Comparison of ENCODE assay signal across 13 cellular contexts in the genomic region with DNA sequence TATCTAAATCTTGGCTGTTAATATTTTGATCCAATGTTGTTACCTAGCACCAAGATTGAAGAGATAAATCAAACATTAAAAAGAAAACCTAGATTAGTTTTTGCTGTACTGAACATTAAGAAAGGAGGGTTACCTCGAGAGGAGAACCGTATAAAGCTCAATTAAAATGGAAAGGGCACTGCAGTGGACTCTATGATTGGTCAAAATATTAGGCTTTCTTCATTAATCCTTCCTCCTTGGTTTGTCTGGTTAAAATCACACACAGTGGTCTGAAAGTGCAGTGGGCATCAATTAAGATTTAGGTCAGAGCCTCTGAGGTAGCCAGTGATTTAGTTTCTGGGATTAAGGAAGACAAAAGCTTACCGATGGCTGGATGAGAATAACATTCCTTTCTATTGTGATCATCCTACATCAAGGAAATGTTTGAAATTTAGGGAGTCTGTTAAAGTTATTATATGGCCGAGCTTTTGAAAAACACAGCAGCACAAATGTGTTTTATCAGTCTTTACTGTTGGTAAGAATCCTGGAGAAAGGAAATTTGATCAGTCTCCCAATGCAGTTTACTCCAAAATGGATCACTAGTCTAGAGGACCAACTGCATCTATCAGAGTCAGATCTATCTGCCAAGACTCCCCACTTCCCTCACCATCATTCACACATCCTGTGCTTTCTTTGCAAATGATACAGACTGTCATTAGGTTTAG.
DNase-seq lines count a peak whose midpoint lies in the region; ATAC-seq, FAIRE-seq and TF ChIP-seq lines count a peak whose summit lies in the region.
"Had no signal": no experiment of that assay in that cellular context is flagged by ENCODE, and none has a peak within 500 bp of the region (broad histone marks: within the 10 kb centered on the region; RNA-seq: fewer than 3 reads in every experiment).

No MANE protein-coding gene starts in this region.

- H3K36me3 Mint-ChIP-seq in activated T-helper 2 cell treated with anti-CD3 and anti-CD28 coated beads, Interferon-gamma antibody, Interleukin-2, Interleukin-4, amounts not matched to agents 10 μg/mL and 5 μg/mL and 100 μg/mL, durations not matched to agents 14 hours and 24 hours and 36 hours (ENCODE audit: low read depth): peaks cover 68% of the 10 kb centered on the region

- no peaks in the 10 kb centered on the region for H3K36me3 ChIP-seq in heart left ventricle
- H3K36me3 ChIP-seq in HepG2 (replicated peaks in 1 of 2; ENCODE audit: control insufficient read depth in 1 of 2, insufficient read depth in 2 of 2, low read length in 2 of 2): no peaks in the 10 kb centered on the region
- no peaks in the 10 kb centered on the region for H3K36me3 ChIP-seq in upper lobe of right lung

- CTCF ChIA-PET in HepG2 (lab: Yijun Ruan, JAX; ENCODE audit: low intra/inter-chr PET ratio, low total read pairs): no interaction called here

- H3K9me3 ChIP-seq in heart left ventricle: no peaks in the 10 kb centered on the region
- no peaks in the 10 kb centered on the region for H3K9me3 ChIP-seq in HepG2 (ENCODE audit: low read length)
- H3K9me3 ChIP-seq in upper lobe of right lung: no peaks in the 10 kb centered on the region

- peak overlapping the region; percentile 67 for H3K4me2 ChIP-seq in HepG2 (ENCODE audit: low read depth, low read length)

- intact Hi-C loops in heart left ventricle (cut with DNase I): loop anchor here in 6 of 10 donors (5.0 to 10.0 kb wide), 7 partner anchors 55 to 152 kb away; a partner anchor contains a TSS
- intact Hi-C loops in Right ventricle myocardium superior (cut with DNase I): no loop called here
- intact Hi-C loops in activated T-helper 2 cell treated with anti-CD3 and anti-CD28 coated beads, Interferon-gamma antibody, Interleukin-2, Interleukin-4, amounts not matched to agents 10 μg/mL and 5 μg/mL and 100 μg/mL, durations not matched to agents 14 hours and 24 hours and 36 hours (cut with micrococcal nuclease): loop anchor here (1.0 to 5.0 kb wide), 6 partner anchors 7 to 130 kb away; no protein-coding TSS in a partner anchor
- intact Hi-C loops in HepG2 (cut with micrococcal nuclease; ENCODE audit: unreplicated experiment): loop anchor here (1.0 to 2.0 kb wide), 5 partner anchors 26 to 135 kb away; a partner anchor contains a TSS
- intact Hi-C loops in upper lobe of right lung (cut with DNase I): loop anchor here (10.0 kb wide), 1 partner anchor 142 kb away; no protein-coding TSS in a partner anchor

- TF ChIP-seq POLR2A in heart left ventricle (IDR thresholded peaks at IDR 0.05): no peak
- TF ChIP-seq POLR2A in HepG2 (IDR thresholded peaks at IDR 0.05; ENCODE audit: insufficient read depth in 1 of 2, low read depth in 2 of 2, low read length in 2 of 2): no peak

- in situ Hi-C loops in HepG2 (cut with HindIII; ENCODE audit: extremely low pct_ligation_motif_present, low pct_unique_long_range_greater_than_20kb): loop anchor here (10.0 kb wide), 1 partner anchor 128 kb away; no protein-coding TSS in a partner anchor

- no peaks in the 10 kb centered on the region for H3K27me3 ChIP-seq in heart left ventricle
- no peaks in the 10 kb centered on the region for H3K27me3 ChIP-seq in HepG2 (ENCODE audit: control insufficient read depth in 1 of 2, insufficient read depth in 2 of 2, low read length in 2 of 2)
- H3K27me3 ChIP-seq in upper lobe of right lung: no peaks in the 10 kb centered on the region
- H3K27me3 ChIP-seq: BLaER1 treated with 17β-estradiol and CSF1 and Interleukin-3, amounts not matched to agents 10 nM and 100 nM; dorsolateral prefrontal cortex had no signal

- TF ChIP-seq RAD21 in HepG2 (CRISPR knock-in tag; IDR thresholded peaks at IDR 0.05): no peak

- TF ChIP-seq CTCF in heart left ventricle (IDR thresholded peaks at IDR 0.05) (no peak), HepG2 (CRISPR knock-in tag; IDR thresholded peaks at IDR 0.05) (no peak), upper lobe of right lung (IDR thresholded peaks at IDR 0.05) (no peak)

- no peaks in the 10 kb centered on the region for H4K20me1 ChIP-seq in HepG2 (ENCODE audit: insufficient read depth, low read length)
- H4K20me1 ChIP-seq: BLaER1 treated with 17β-estradiol and CSF1 and Interleukin-3, amounts not matched to agents 10 nM and 100 nM had no signal

- no peak for TF ChIP-seq EP300 in HepG2 (IDR thresholded peaks at IDR 0.05; ENCODE audit: low read depth in 2 of 2, low read length in 2 of 2)
- no peak for TF ChIP-seq EP300 in HepG2 (CRISPR knock-in tag; IDR thresholded peaks at IDR 0.05; ENCODE audit: borderline replicate concordance)

- peaks cover 4% of the 10 kb centered on the region for H3K79me2 ChIP-seq in HepG2 (ENCODE audit: insufficient read depth, low read length)

- TSS peak; percentile 98 for BruUV-seq in HepG2 (replicated peaks; lab: Mats Ljungman, UMichigan)

- H3K9ac ChIP-seq in HepG2 (ENCODE audit: insufficient read depth, low read depth, low read length): peak overlapping the region; percentile 76
- H3K9ac ChIP-seq: BLaER1 treated with 17β-estradiol and CSF1 and Interleukin-3, amounts not matched to agents 10 nM and 100 nM had no signal

- H2AFZ ChIP-seq in HepG2 (ENCODE audit: low read length): no peak overlapping the region

- ATAC-seq in heart left ventricle (peak in 1 of 4 donors; percentile 33), Right ventricle myocardium superior (ENCODE audit: poor library complexity) (no peak), HepG2 (peak; percentile 67), upper lobe of right lung (no peak), GM21515 (IDR thresholded peaks at IDR 0.05; ENCODE audit: unreplicated experiment) (no peak), GM19395 (IDR thresholded peaks at IDR 0.05; ENCODE audit: unreplicated experiment) (no peak)

- H3K4me3 Mint-ChIP-seq in activated T-helper 2 cell treated with anti-CD3 and anti-CD28 coated beads, Interferon-gamma antibody, Interleukin-2, Interleukin-4, amounts not matched to agents 10 μg/mL and 5 μg/mL and 100 μg/mL, durations not matched to agents 14 hours and 24 hours and 36 hours (ENCODE audit: low read depth): peak overlapping the region; percentile 34

- H3K4me1 ChIP-seq in heart left ventricle (peaks cover 4 to 76% (median 40%) of the 10 kb centered on the region in 12 donors), HepG2 (ENCODE audit: insufficient read depth, low read length) (peaks cover 75% of the 10 kb centered on the region), upper lobe of right lung (peaks cover 59% of the 10 kb centered on the region)

- H3K27ac Mint-ChIP-seq in activated T-helper 2 cell treated with anti-CD3 and anti-CD28 coated beads, Interferon-gamma antibody, Interleukin-2, Interleukin-4, amounts not matched to agents 10 μg/mL and 5 μg/mL and 100 μg/mL, durations not matched to agents 14 hours and 24 hours and 36 hours: peak overlapping the region; percentile 67

- peaks cover 84% of the 10 kb centered on the region for H3K4me1 Mint-ChIP-seq in activated T-helper 2 cell treated with anti-CD3 and anti-CD28 coated beads, Interferon-gamma antibody, Interleukin-2, Interleukin-4, amounts not matched to agents 10 μg/mL and 5 μg/mL and 100 μg/mL, durations not matched to agents 14 hours and 24 hours and 36 hours (ENCODE audit: low read depth)

- POLR2A ChIA-PET in HepG2 (lab: Yijun Ruan, JAX): interaction anchor here (0.6 to 2.9 kb wide), 33 partner anchors 8 to 355 kb away, joined by 3 to 37 read pairs (median 6); a partner anchor contains a TSS

- no peak overlapping the region for H3K4me3 ChIP-seq in heart left ventricle
- H3K4me3 ChIP-seq in HepG2 (replicated peaks in 1 of 3; ENCODE audit: insufficient read depth in 1 of 3, low read depth in 2 of 3, low read length in 3 of 3): peak overlapping the region in 1 of 3 experiments; percentile 10; a peak in 1 of 6 replicates
- H3K4me3 ChIP-seq in upper lobe of right lung: no peak overlapping the region
- H3K4me3 ChIP-seq: BLaER1 treated with 17β-estradiol and CSF1 and Interleukin-3, amounts not matched to agents 10 nM and 100 nM; dorsolateral prefrontal cortex had no signal

- H3K9me3 Mint-ChIP-seq in activated T-helper 2 cell treated with anti-CD3 and anti-CD28 coated beads, Interferon-gamma antibody, Interleukin-2, Interleukin-4, amounts not matched to agents 10 μg/mL and 5 μg/mL and 100 μg/mL, durations not matched to agents 14 hours and 24 hours and 36 hours: peaks cover 6% of the 10 kb centered on the region

- DNase-seq in heart left ventricle (no peak), Right ventricle myocardium superior (no peak), HepG2 (ENCODE audit: low spot score) (no peak), upper lobe of right lung (no peak), epidermal melanocyte (ENCODE audit: insufficient read length, low spot score) (no peak)
- DNase-seq in activated T-helper 2 cell treated with anti-CD3 and anti-CD28 coated beads, Interferon-gamma antibody, Interleukin-2, Interleukin-4, amounts not matched to agents 10 μg/mL and 5 μg/mL and 100 μg/mL, durations not matched to agents 14 hours and 24 hours and 36 hours (ENCODE audit: low spot score): no peak
- DNase-seq: dorsolateral prefrontal cortex, NCI-H1436, occipital lobe, trophoblast cell had no signal

- WGBS in heart left ventricle, 4 donors: 54 to 67% (median 59%) methylated on average over 4 of the region's 4 CpGs
- 57% methylated on average over 4 of the region's 4 CpGs for WGBS in HepG2 (ENCODE audit: low lambda C conversion rate)

- H3K27me3 Mint-ChIP-seq in activated T-helper 2 cell treated with anti-CD3 and anti-CD28 coated beads, Interferon-gamma antibody, Interleukin-2, Interleukin-4, amounts not matched to agents 10 μg/mL and 5 μg/mL and 100 μg/mL, durations not matched to agents 14 hours and 24 hours and 36 hours (ENCODE audit: low read depth): no peaks in the 10 kb centered on the region

- no peak for FAIRE-seq in HepG2 (lab: Jason Lieb, UNC)

- peak overlapping the region; percentile 71 to 95 (median 86) for H3K27ac ChIP-seq in heart left ventricle
- peak overlapping the region; percentile 94 for H3K27ac ChIP-seq in HepG2 (ENCODE audit: extremely low read length, insufficient read depth, low read length)
- peak overlapping the region; percentile 92 for H3K27ac ChIP-seq in upper lobe of right lung

TF ChIP-seq in HepG2, 621 proteins besides CTCF, POLR2A, EP300 and RAD21 (continues in another document):
- TF ChIP-seq ARID2 (CRISPR knock-in tag; IDR thresholded peaks at IDR 0.05; ENCODE audit: borderline replicate concordance) (peak; percentile 56), ZNF878 (CRISPR knock-in tag; IDR thresholded peaks at IDR 0.05) (peak; percentile 16; the same call in 1 of the 2 replicates)
